Comparison of ENCODE assay signal across 8 cellular contexts in genomic region chr17:49694847-49695697, GRCh38. TPM values are rescaled to one million over a fixed set of nuclear protein-coding genes. Genes with fewer than 3 reads are reported as not detected.
DNase-seq lines count a peak whose midpoint lies in the region; ATAC-seq and TF ChIP-seq lines count a peak whose summit lies in the region.

No MANE protein-coding gene starts in this region.

- TF ChIP-seq POLR2A in NB4 (IDR thresholded peaks at IDR 0.05; ENCODE audit: extremely low read depth, insufficient read length) = no peak
- no peak for TF ChIP-seq POLR2A in right lobe of liver (IDR thresholded peaks at IDR 0.05)

- ATAC-seq in WTC11 (peak; percentile 62), right lobe of liver (peak; percentile 67 to 82 (median 75)), GM19452 (IDR thresholded peaks at IDR 0.05; ENCODE audit: unreplicated experiment) (no peak)

- POLR2A ChIA-PET in WTC11 (lab: Charles Lee) = interaction anchor here (0.7 kb wide), 1 partner anchor 898 kb away, joined by 3 read pairs; no protein-coding TSS in a partner anchor

- H3K27ac Mint-ChIP-seq in WTC11 = no peak overlapping the region

- H3K9me3 ChIP-seq in right lobe of liver = no peaks in the 10 kb centered on the region

- H3K4me1 Mint-ChIP-seq in WTC11 = peaks cover 21% of the 10 kb centered on the region

- peak overlapping the region; percentile 46 for H3K4me3 Mint-ChIP-seq in WTC11

- peaks cover 0 to 4% (median 1%) of the 10 kb centered on the region in 4 donors for H3K36me3 ChIP-seq in right lobe of liver

- no peaks in the 10 kb centered on the region for H3K4me1 ChIP-seq in right lobe of liver

- H3K9me3 Mint-ChIP-seq in WTC11 = no peaks in the 10 kb centered on the region

- no peaks in the 10 kb centered on the region for H3K36me3 Mint-ChIP-seq in WTC11

- H3K4me3 ChIP-seq in NB4 (ENCODE audit: low read depth, low read length) (no peak overlapping the region), cardiac fibroblast (replicated peaks in 1 of 2; ENCODE audit: low read depth in 2 of 2, low read length in 2 of 2) (no peak overlapping the region), right lobe of liver (no peak overlapping the region)

- WGBS in right lobe of liver (ENCODE audit: insufficient coverage, low coverage, low lambda C conversion rate, missing lambda C conversion rate) = 15% methylated on average over 16 of the region's 16 CpGs

- DNase-seq in GDM1 (lab: John Stamatoyannopoulos, UW) = peak; percentile 49
- DNase-seq in NB4 (ENCODE audit: low read depth) = peak; percentile 71
- peak; percentile 70 for DNase-seq in WTC11 (ENCODE audit: low spot score)
- peak; percentile 39 to 47 for DNase-seq in cardiac fibroblast (ENCODE audit: low read depth in 2 of 2)
- DNase-seq in right lobe of liver = peak in 1 of 3 donors; percentile 38
- peak; percentile 46 to 62 (median 52) for DNase-seq in stimulated activated CD4-positive, alpha-beta T cell treated with anti-CD3 and anti-CD28 coated beads, TNF-alpha, amount 100 ng/mL, for 4 hours (ENCODE audit: low read depth in 3 of 3)
- DNase-seq in NK-92 treated with Interleukin-12 subunit alpha and Interleukin-12 subunit beta, amount 100 ng/mL, for 24 hours (lab: John Stamatoyannopoulos, UW) = no peak

- intact Hi-C loops in right lobe of liver (cut with DNase I) = loop anchor here in 1 of 2 donors (5.0 kb wide), 1 partner anchor 123 kb away; no protein-coding TSS in a partner anchor

- no peaks in the 10 kb centered on the region; the same call in 1 of the 2 replicates for H3K27me3 Mint-ChIP-seq in WTC11 (ENCODE audit: low read depth)

- TF ChIP-seq CTCF in NB4 (IDR thresholded peaks at IDR 0.05; ENCODE audit: low read depth, low read length) (peak; percentile 87), WTC11 (IDR thresholded peaks at IDR 0.05) (peak; percentile 86), cardiac fibroblast (IDR thresholded peaks at IDR 0.05; ENCODE audit: low read depth, low read length) (peak; percentile 91), right lobe of liver (IDR thresholded peaks at IDR 0.05) (peak; percentile 89 to 93 (median 91))

- CTCF ChIA-PET in WTC11 (lab: Charles Lee) = interaction anchor here (1.1 to 10.8 kb wide), 7 partner anchors 13 to 139 kb away, joined by 3 to 99 read pairs (median 6); partner anchors contain the start of genes NXPH3 and SLC35B1

- no peak overlapping the region for H3K27ac ChIP-seq in right lobe of liver

- peaks cover 0 to 3% of the 10 kb centered on the region in 2 donors for H3K27me3 ChIP-seq in right lobe of liver

TF ChIP-seq in WTC11, 78 proteins besides CTCF, POLR2A, EP300 and RAD21:
- TF ChIP-seq NFATC4 (CRISPR knock-in tag; IDR thresholded peaks at IDR 0.05) (no peak), ERG (CRISPR knock-in tag; IDR thresholded peaks at IDR 0.05) (no peak), ZNF219 (CRISPR knock-in tag; IDR thresholded peaks at IDR 0.05; ENCODE audit: borderline replicate concordance) (no peak), ZSCAN18 (CRISPR knock-in tag; IDR thresholded peaks at IDR 0.05) (no peak), TEAD4 (CRISPR knock-in tag; IDR thresholded peaks at IDR 0.05) (no peak), JUN (CRISPR knock-in tag; IDR thresholded peaks at IDR 0.05) (no peak), MYBL2 (CRISPR knock-in tag; IDR thresholded peaks at IDR 0.05) (no peak), PRDM15 (CRISPR knock-in tag; IDR thresholded peaks at IDR 0.05) (no peak), ZNF232 (CRISPR knock-in tag; IDR thresholded peaks at IDR 0.05) (no peak), CREM (CRISPR knock-in tag; IDR thresholded peaks at IDR 0.05) (no peak), ETV6 (CRISPR knock-in tag; IDR thresholded peaks at IDR 0.05) (no peak)

RNA-seq across cellular contexts. Expression of gene SLC35B1, which starts 12.7 kb away (rescaled TPM):
- total RNA-seq in WTC11 (2021) = 43.7 to 55.9 TPM (median 45.0 TPM) in 3 replicates
- total RNA-seq in right lobe of liver = 10 to 100 TPM; 31.7 to 80.0 (median 56.9) TPM

RNA-seq across cellular contexts. Expression of gene SPOP, which starts 17.2 kb away (rescaled TPM):
- 19.2 to 32.4 TPM (median 22.4 TPM) in 3 replicates for total RNA-seq in WTC11 (2021)
- total RNA-seq in right lobe of liver = 10 to 100 TPM; 26.9 to 41.0 (median 34.1) TPM
